21 cellular contexts compared by ENCODE assay signal in the genomic region with DNA sequence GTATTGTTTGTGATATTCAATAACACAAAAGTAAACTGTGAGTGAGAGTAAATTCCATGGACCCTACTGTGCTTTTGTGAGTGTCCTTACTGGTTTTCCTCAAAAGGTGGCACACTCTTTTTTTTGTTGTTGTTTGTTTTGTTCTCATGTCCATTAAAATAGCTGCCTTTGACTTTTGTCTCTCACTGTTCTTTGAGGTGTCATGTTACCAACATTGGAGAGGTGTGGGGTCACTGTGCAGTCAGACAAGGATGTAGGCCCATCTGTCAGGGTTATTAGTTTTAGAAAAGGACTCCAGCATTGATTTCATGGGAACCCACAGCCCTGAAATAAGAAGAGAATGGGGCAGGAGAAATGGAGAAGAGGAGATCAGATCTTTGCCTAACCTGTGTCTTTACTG.
"Had no signal": no experiment of that assay in that cellular context is flagged by ENCODE, and none has a peak within 500 bp of the region (broad histone marks: within the 10 kb centered on the region; RNA-seq: fewer than 3 reads in every experiment).

No MANE protein-coding gene starts in this region.

- H3K4me2 ChIP-seq: smooth muscle cell had no signal

- DNase-seq: activated CD4-positive, alpha-beta T cell treated with anti-CD3 and anti-CD28 coated beads for 1 hour; activated CD4-positive, alpha-beta T cell treated with anti-CD3 and anti-CD28 coated beads, Interleukin-2, amount 50 U/mL, for 4 hours; activated effector memory CD4-positive, alpha-beta T cell treated with anti-CD3 and anti-CD28 coated beads, Interleukin-2, amount 50 U/mL, for 16 hours; activated naive CD4-positive, alpha-beta T cell treated with anti-CD3 and anti-CD28 coated beads, Interleukin-2, amount 50 U/mL, for 16 hours; activated T-cell treated with anti-CD3 and anti-CD28 coated beads, Interleukin-2, amount 50 U/mL, for 72 hours; aorta; left lung; naive thymus-derived CD4-positive, alpha-beta T cell; pancreas; right lobe of liver; stimulated activated CD4-positive, alpha-beta T cell treated with anti-CD3 and anti-CD28 coated beads, Interleukin-4, amount 100 ng/mL, for 1 hour; stimulated activated naive CD8-positive, alpha-beta T cell treated with anti-CD3 and anti-CD28 coated beads, Interleukin-15, amount 100 ng/mL, for 72 hours; T-helper 2 cell; transverse colon; uterus had no signal

- H3K36me3 ChIP-seq: gastroesophageal sphincter, left lung, neutrophil, pancreas, right lobe of liver, suprapubic skin, transverse colon, uterus had no signal

- H3K9me3 ChIP-seq: gastroesophageal sphincter, left lung, neutrophil, pancreas, right lobe of liver, suprapubic skin, transverse colon, uterus had no signal

- H3K27ac ChIP-seq: coronary artery, gastroesophageal sphincter, left lung, neutrophil, pancreas, right lobe of liver, transverse colon, uterus, VCaP had no signal

- H3K4me1 ChIP-seq: gastroesophageal sphincter, left lung, pancreas, right lobe of liver, suprapubic skin, transverse colon, uterus had no signal

- H3K27me3 ChIP-seq: gastroesophageal sphincter, left lung, neutrophil, pancreas, suprapubic skin, transverse colon, uterus had no signal

- H3K4me3 ChIP-seq: coronary artery, gastroesophageal sphincter, left lung, pancreas, right lobe of liver, smooth muscle cell, suprapubic skin, transverse colon, uterus had no signal
